In genomic region chr3:189947948-189948723, GRCh38 we compare ENCODE assay signal across 8 cellular contexts.
A peak's percentile ranks its signal among the peaks of the same experiment; 100 is the strongest.
DNase-seq lines count a peak whose midpoint lies in the region; ATAC-seq and TF ChIP-seq lines count a peak whose summit lies in the region.

No MANE protein-coding gene starts in this region.

- no peak overlapping the region for H3K27ac Mint-ChIP-seq in CD8-positive, alpha-beta T cell
- no peak overlapping the region for H3K27ac Mint-ChIP-seq in T-helper 2 cell treated with Interferon-gamma antibody and Interleukin-4, amounts not matched to agents 5 μg/mL and 100 μg/mL, for 36 hours

- peak; percentile 98 for TF ChIP-seq RAD21 in Ishikawa (IDR thresholded peaks at IDR 0.05; ENCODE audit: low read depth)

- no peaks in the 10 kb centered on the region for H3K9me2 ChIP-seq in SU-DHL-6 (replicated peaks; ENCODE audit: insufficient read depth, low read length)

- H3F3A ChIP-seq in SU-DHL-6 (ENCODE audit: insufficient read depth) = no peaks in the 10 kb centered on the region

- peaks cover 4% of the 10 kb centered on the region for H3K4me1 Mint-ChIP-seq in CD8-positive, alpha-beta T cell (ENCODE audit: low read depth)
- peaks cover 3% of the 10 kb centered on the region for H3K4me1 Mint-ChIP-seq in T-helper 2 cell treated with Interferon-gamma antibody and Interleukin-4, amounts not matched to agents 5 μg/mL and 100 μg/mL, for 36 hours (ENCODE audit: low read depth)

- no peaks in the 10 kb centered on the region for H3K27me3 ChIP-seq in SU-DHL-6 (ENCODE audit: low read length)
- H3K27me3 ChIP-seq in CD8-positive, alpha-beta T cell (ENCODE audit: insufficient read depth, low read length) = no peaks in the 10 kb centered on the region

- no peak overlapping the region for H2AFZ ChIP-seq in SU-DHL-6 (ENCODE audit: low read depth, low read length, severe bottlenecking)

- no peaks in the 10 kb centered on the region for H3K4me1 ChIP-seq in CD8-positive, alpha-beta T cell (ENCODE audit: insufficient read depth, low read length)

- intact Hi-C loops in CD8-positive, alpha-beta T cell (cut with DNase I, micrococcal nuclease) = loop anchor here in 1 of 2 experiments (2.0 kb wide), 1 partner anchor 677 kb away; no protein-coding TSS in a partner anchor

- no peaks in the 10 kb centered on the region for H3K36me3 ChIP-seq in SU-DHL-6 (ENCODE audit: low read length)
- no peaks in the 10 kb centered on the region for H3K36me3 ChIP-seq in CD8-positive, alpha-beta T cell (ENCODE audit: insufficient read depth, low read length)

- DNase-seq in SIG-M5 treated with dmso at 0.1 percent for 504 hours (lab: John Stamatoyannopoulos, UW; ENCODE audit: unreplicated experiment) = peak; percentile 60
- DNase-seq in SIG-M5 (lab: John Stamatoyannopoulos, UW) = no peak
- peak; percentile 48 for DNase-seq in kidney glomerular epithelial cell (lab: John Stamatoyannopoulos, UW)
- no peak for DNase-seq in CD8-positive, alpha-beta T cell
- DNase-seq in T-helper 2 cell treated with Interferon-gamma antibody and Interleukin-4, amounts not matched to agents 5 μg/mL and 100 μg/mL, for 36 hours (ENCODE audit: low spot score) = no peak
- DNase-seq in CD1c-positive myeloid dendritic cell (ENCODE audit: extremely low spot score) = no peak

- no peak overlapping the region for H3K4me3 Mint-ChIP-seq in CD8-positive, alpha-beta T cell
- no peak overlapping the region for H3K4me3 Mint-ChIP-seq in T-helper 2 cell treated with Interferon-gamma antibody and Interleukin-4, amounts not matched to agents 5 μg/mL and 100 μg/mL, for 36 hours

- H3K27ac ChIP-seq in SU-DHL-6 (ENCODE audit: low read depth, low read length) = no peak overlapping the region
- no peak overlapping the region for H3K27ac ChIP-seq in CD8-positive, alpha-beta T cell (ENCODE audit: low read depth, low read length)

- no peak for TF ChIP-seq EP300 in Ishikawa (IDR thresholded peaks at IDR 0.05; ENCODE audit: borderline replicate concordance)

- no peak overlapping the region for H3K9ac ChIP-seq in SU-DHL-6 (ENCODE audit: low read length)

- H3K27me3 Mint-ChIP-seq in CD8-positive, alpha-beta T cell (ENCODE audit: low read depth) = peaks cover 7% of the 10 kb centered on the region
- peaks cover 7% of the 10 kb centered on the region for H3K27me3 Mint-ChIP-seq in T-helper 2 cell treated with Interferon-gamma antibody and Interleukin-4, amounts not matched to agents 5 μg/mL and 100 μg/mL, for 36 hours (ENCODE audit: low read depth)

- no peak overlapping the region for H3K4me3 ChIP-seq in SU-DHL-6 (ENCODE audit: insufficient read depth, low read length, poor library complexity, severe bottlenecking)
- no peak overlapping the region for H3K4me3 ChIP-seq in CD8-positive, alpha-beta T cell (ENCODE audit: low read depth, low read length)

- no peak overlapping the region for H3K4me2 ChIP-seq in SU-DHL-6 (ENCODE audit: low read depth, low read length, poor library complexity, severe bottlenecking)

- no peaks in the 10 kb centered on the region for H4K20me1 ChIP-seq in SU-DHL-6 (ENCODE audit: low read depth, low read length)

- no peaks in the 10 kb centered on the region for H3K9me3 Mint-ChIP-seq in CD8-positive, alpha-beta T cell
- H3K9me3 Mint-ChIP-seq in T-helper 2 cell treated with Interferon-gamma antibody and Interleukin-4, amounts not matched to agents 5 μg/mL and 100 μg/mL, for 36 hours = no peaks in the 10 kb centered on the region

- ATAC-seq in CD8-positive, alpha-beta T cell = no peak

- CTCF ChIA-PET in CD8-positive, alpha-beta T cell (lab: Charles Lee) = interaction anchor here (0.7 to 6.4 kb wide), 12 partner anchors 9 to 883 kb away, joined by 3 to 60 read pairs (median 3); no protein-coding TSS in a partner anchor

- no peaks in the 10 kb centered on the region for H3K79me2 ChIP-seq in SU-DHL-6 (ENCODE audit: insufficient read depth, low read length)

- POLR2A ChIA-PET in CD8-positive, alpha-beta T cell (lab: Charles Lee) = no interaction called here

- peak; percentile 63 for TF ChIP-seq CTCF in SU-DHL-6 (IDR thresholded peaks at IDR 0.05; ENCODE audit: insufficient read depth, low read length, poor library complexity, severe bottlenecking)
- TF ChIP-seq CTCF in CD8-positive, alpha-beta T cell (IDR thresholded peaks at IDR 0.05) = no peak

- H3K9me3 ChIP-seq in SU-DHL-6 (ENCODE audit: insufficient read depth, low read length) = no peaks in the 10 kb centered on the region
- H3K9me3 ChIP-seq in CD8-positive, alpha-beta T cell (ENCODE audit: low read length) = no peaks in the 10 kb centered on the region

- no peaks in the 10 kb centered on the region for H3K36me3 Mint-ChIP-seq in CD8-positive, alpha-beta T cell
- H3K36me3 Mint-ChIP-seq in T-helper 2 cell treated with Interferon-gamma antibody and Interleukin-4, amounts not matched to agents 5 μg/mL and 100 μg/mL, for 36 hours (ENCODE audit: low read depth) = no peaks in the 10 kb centered on the region

TF ChIP-seq in Ishikawa, 13 proteins besides CTCF, POLR2A, EP300 and RAD21:
- peak; percentile 23; the same call in 1 of the 2 replicates for TF ChIP-seq MAX (IDR thresholded peaks at IDR 0.05)
- no peak for TF ChIP-seq CREB1 (IDR thresholded peaks at IDR 0.05; ENCODE audit: low read depth)
- no peak for TF ChIP-seq TCF12 (IDR thresholded peaks at IDR 0.05; ENCODE audit: low read depth)

Comparison
In these comparisons a context has a peak if more than half of its experiments do, and no peak if none do; other contexts are left out.
1. DNase-seq: peak in SIG-M5 treated with dmso at 0.1 percent for 504 hours (single experiment) and kidney glomerular epithelial cell (single experiment); none in SIG-M5 (single experiment), CD8-positive, alpha-beta T cell (0 of 7), T-helper 2 cell treated with Interferon-gamma antibody and Interleukin-4, amounts not matched to agents 5 μg/mL and 100 μg/mL, for 36 hours (single experiment) and CD1c-positive myeloid dendritic cell (single experiment).